8 cellular contexts compared by ENCODE assay signal in the genomic region with DNA sequence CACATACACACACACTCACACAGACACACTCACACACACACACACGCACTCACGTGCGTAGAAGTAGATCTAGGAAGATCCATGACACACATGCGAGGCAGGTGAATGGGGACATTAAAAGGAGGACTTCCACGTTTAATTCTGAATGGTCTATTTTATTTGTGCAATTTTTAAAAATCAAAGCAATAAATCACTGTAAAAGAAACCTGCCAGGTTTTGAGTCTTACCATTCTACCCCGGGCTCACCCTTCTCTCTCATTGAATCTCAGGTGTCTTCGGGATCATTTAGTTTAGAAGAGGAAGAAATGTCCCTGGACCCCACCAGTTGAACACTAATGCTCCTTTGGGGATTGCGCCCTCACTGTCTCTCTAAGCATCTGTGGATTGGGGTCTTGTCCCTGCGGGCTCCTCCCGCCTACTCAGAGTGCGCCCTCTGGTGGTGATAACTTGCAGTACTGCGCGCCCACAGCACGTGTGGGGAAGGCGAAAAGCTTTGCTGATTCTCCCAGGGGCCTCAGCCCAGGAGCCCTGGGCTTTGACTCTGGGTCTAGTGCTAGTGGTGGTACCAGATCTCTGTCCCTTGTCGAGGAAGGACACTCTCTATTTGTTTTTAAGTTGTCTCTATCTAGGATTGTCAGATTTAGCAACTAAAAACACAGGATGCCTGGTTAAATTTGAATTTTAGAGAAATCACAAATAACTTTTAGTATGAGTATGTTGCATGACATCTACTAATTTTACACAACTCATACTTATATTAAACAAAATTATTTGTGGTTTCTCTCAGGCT. TPM values are rescaled to one million over a fixed set of nuclear protein-coding genes. Genes with fewer than 3 reads are reported as not detected.
DNase-seq lines count a peak whose midpoint lies in the region; ATAC-seq, FAIRE-seq and TF ChIP-seq lines count a peak whose summit lies in the region.

No MANE protein-coding gene starts in this region.

- H3K36me3 ChIP-seq in BE2C (no peaks in the 10 kb centered on the region), breast epithelium (no peaks in the 10 kb centered on the region), upper lobe of right lung (no peaks in the 10 kb centered on the region)

- no peak overlapping the region for H3K27ac Mint-ChIP-seq in T-cell

- no peak for TF ChIP-seq POLR2A in H54 (IDR thresholded peaks at IDR 0.05; ENCODE audit: low read depth, low read length)
- no peak for TF ChIP-seq POLR2A in breast epithelium (IDR thresholded peaks at IDR 0.05)

- H3K4me1 Mint-ChIP-seq in T-cell = no peaks in the 10 kb centered on the region

- no peaks in the 10 kb centered on the region for H3K27me3 ChIP-seq in BE2C
- H3K27me3 ChIP-seq in breast epithelium = no peaks in the 10 kb centered on the region
- no peaks in the 10 kb centered on the region for H3K27me3 ChIP-seq in upper lobe of right lung

- CTCF ChIA-PET in T-cell (lab: Charles Lee) = interaction anchor here in 1 of 2 donors (0.6 kb wide), 1 partner anchor 34 kb away, joined by 3 read pairs; no protein-coding TSS in a partner anchor

- POLR2A ChIA-PET in T-cell (lab: Charles Lee) = no interaction called here

- ATAC-seq in T-cell (replicated peaks in 1 of 4) = no peak
- peak; percentile 59 for ATAC-seq in upper lobe of right lung
- no peak for ATAC-seq in HG03457 (IDR thresholded peaks at IDR 0.05; ENCODE audit: unreplicated experiment)
- ATAC-seq in GM18861 (IDR thresholded peaks at IDR 0.05; ENCODE audit: unreplicated experiment) = no peak

- H3K27ac ChIP-seq in breast epithelium = no peak overlapping the region
- no peak overlapping the region for H3K27ac ChIP-seq in upper lobe of right lung

- DNase-seq in BE2C (peak; percentile 80), H54 (ENCODE audit: insufficient read length, low spot score) (peak; percentile 35), T-cell (peak in 22 of 34 experiments; percentile 4 to 26 (median 15)), breast epithelium (ENCODE audit: low spot score in 2 of 2) (no peak), lung microvascular endothelial cell (ENCODE audit: low read depth in 2 of 2) (peak; percentile 53 to 60), upper lobe of right lung (no peak)

- no peaks in the 10 kb centered on the region for H3K4me1 ChIP-seq in BE2C
- no peaks in the 10 kb centered on the region for H3K4me1 ChIP-seq in breast epithelium
- no peaks in the 10 kb centered on the region for H3K4me1 ChIP-seq in upper lobe of right lung

- H3K36me3 Mint-ChIP-seq in T-cell = peaks cover 11% of the 10 kb centered on the region

- peaks cover 19 to 33% (median 25%) of the 10 kb centered on the region in 3 donors for H3K9me3 Mint-ChIP-seq in T-cell

- intact Hi-C loops in breast epithelium (cut with DNase I; ENCODE audit: low total_unique reads) = no loop called here
- intact Hi-C loops in upper lobe of right lung (cut with DNase I) = no loop called here

- H3K4me3 ChIP-seq in BE2C (ENCODE audit: low read depth, low read length) (no peak overlapping the region), breast epithelium (no peak overlapping the region), upper lobe of right lung (no peak overlapping the region)

- H3K4me3 Mint-ChIP-seq in T-cell = no peak overlapping the region

- H3K27me3 Mint-ChIP-seq in T-cell = peaks cover 11 to 19% of the 10 kb centered on the region in 2 donors

- no peaks in the 10 kb centered on the region; the same call in 1 of the 2 replicates for H3K9me3 ChIP-seq in BE2C
- peaks cover 4 to 9% of the 10 kb centered on the region in 2 donors for H3K9me3 ChIP-seq in breast epithelium
- H3K9me3 ChIP-seq in upper lobe of right lung = peaks cover 7% of the 10 kb centered on the region

- FAIRE-seq in H54 (lab: Jason Lieb, UNC) = no peak

- TF ChIP-seq CTCF in BE2C (IDR thresholded peaks at IDR 0.05; ENCODE audit: low read depth, low read length) = peak; percentile 95
- TF ChIP-seq CTCF in breast epithelium (IDR thresholded peaks at IDR 0.05) = peak in 2 of 3 donors; percentile 37 to 61
- TF ChIP-seq CTCF in upper lobe of right lung (IDR thresholded peaks at IDR 0.05) = peak; percentile 67

RNA-seq across cellular contexts. Expression of a gene that starts 34.8 kb away (rescaled TPM):
- polyA plus RNA-seq in BE2C (2012; ENCODE audit: insufficient read depth, insufficient read length, low read depth) = 98.1 TPM
- total RNA-seq in T-cell (10 to 100 TPM; 23.7 to 36.6 (median 30.1) TPM), breast epithelium (10 to 100 TPM; 61.5 to 68.0 (median 64.6) TPM), lung microvascular endothelial cell (36.6 and 50.6 TPM in 2 replicates), upper lobe of right lung (40.9 TPM)

Comparison
In these comparisons a context has a peak if more than half of its experiments do, and no peak if none do; other contexts are left out.
1. DNase-seq: peak in BE2C (single experiment), H54 (single experiment), T-cell (22 of 34) and lung microvascular endothelial cell (2 of 2); none in breast epithelium (0 of 2) and upper lobe of right lung (single experiment).
2. Peak in every context shown above with its lines, with median percentiles within 50 percentile points of each other: CTCF ChIP-seq.